Comparison of ENCODE assay signal across 9 cellular contexts in genomic region chrX:8783100-8784098, GRCh38. TPM values are rescaled to one million over a fixed set of nuclear protein-coding genes. Genes with fewer than 3 reads are reported as not detected.
A peak's percentile ranks its signal among the peaks of the same experiment; 100 is the strongest.
DNase-seq lines count a peak whose midpoint lies in the region; ATAC-seq and TF ChIP-seq lines count a peak whose summit lies in the region.
"Had no signal": no experiment of that assay in that cellular context is flagged by ENCODE, and none has a peak within 500 bp of the region (broad histone marks: within the 10 kb centered on the region; RNA-seq: fewer than 3 reads in every experiment).

No MANE protein-coding gene starts in this region.

- TF ChIP-seq EP300 in esophagus muscularis mucosa (IDR thresholded peaks at IDR 0.05), result no peak

- peak; percentile 67 for ATAC-seq in HG03139 (IDR thresholded peaks at IDR 0.05; ENCODE audit: unreplicated experiment)
- ATAC-seq in activated CD8-positive, alpha-beta T cell treated with anti-CD3 and anti-CD28 coated beads, Interleukin-2, amount 10 ng/mL, durations not matched to agents 7 days and 5 days, result peak; percentile 58
- ATAC-seq in GM18858 (IDR thresholded peaks at IDR 0.05; ENCODE audit: unreplicated experiment), result no peak
- ATAC-seq in GM18870 (IDR thresholded peaks at IDR 0.05; ENCODE audit: unreplicated experiment), result no peak

- 54% methylated on average over 40 of the region's 51 CpGs for WGBS in esophagus muscularis mucosa

- H3K27ac Mint-ChIP-seq in activated CD8-positive, alpha-beta T cell treated with anti-CD3 and anti-CD28 coated beads, Interleukin-2, amount 10 ng/mL, durations not matched to agents 7 days and 5 days, result no peak overlapping the region

- POLR2A ChIA-PET in activated CD8-positive, alpha-beta T cell treated with anti-CD3 and anti-CD28 coated beads, Interleukin-2, amount 10 ng/mL, durations not matched to agents 7 days and 5 days (lab: Charles Lee), result no interaction called here

- CTCF ChIA-PET in activated CD8-positive, alpha-beta T cell treated with anti-CD3 and anti-CD28 coated beads, Interleukin-2, amount 10 ng/mL, durations not matched to agents 7 days and 5 days (lab: Charles Lee), result interaction anchor here (0.6 kb wide), 1 partner anchor 14 kb away, joined by 4 read pairs; no protein-coding TSS in a partner anchor

- no peaks in the 10 kb centered on the region for H3K9me3 Mint-ChIP-seq in activated CD8-positive, alpha-beta T cell treated with anti-CD3 and anti-CD28 coated beads, Interleukin-2, amount 10 ng/mL, durations not matched to agents 7 days and 5 days (ENCODE audit: insufficient read depth)

- intact Hi-C loops in esophagus muscularis mucosa (cut with DNase I), result no loop called here

- H3K4me1 Mint-ChIP-seq in activated CD8-positive, alpha-beta T cell treated with anti-CD3 and anti-CD28 coated beads, Interleukin-2, amount 10 ng/mL, durations not matched to agents 7 days and 5 days (ENCODE audit: low read depth), result peaks cover 2% of the 10 kb centered on the region

- H3K4me3 ChIP-seq in esophagus muscularis mucosa, result no peak overlapping the region

- TF ChIP-seq POLR2A in esophagus muscularis mucosa (IDR thresholded peaks at IDR 0.05; ENCODE audit: low read depth), result no peak

- no peaks in the 10 kb centered on the region for H3K27me3 Mint-ChIP-seq in activated CD8-positive, alpha-beta T cell treated with anti-CD3 and anti-CD28 coated beads, Interleukin-2, amount 10 ng/mL, durations not matched to agents 7 days and 5 days (ENCODE audit: low read depth)

- TF ChIP-seq CTCF in esophagus muscularis mucosa (IDR thresholded peaks at IDR 0.05), result peak in 2 of 3 experiments; percentile 27 to 51

- H3K36me3 Mint-ChIP-seq in activated CD8-positive, alpha-beta T cell treated with anti-CD3 and anti-CD28 coated beads, Interleukin-2, amount 10 ng/mL, durations not matched to agents 7 days and 5 days (ENCODE audit: low read depth), result no peaks in the 10 kb centered on the region

- H3K27ac ChIP-seq in esophagus muscularis mucosa (replicated peaks in 1 of 4), result no peak overlapping the region

- H3K36me3 ChIP-seq in esophagus muscularis mucosa, result no peaks in the 10 kb centered on the region

- no peaks in the 10 kb centered on the region for H3K9me3 ChIP-seq in esophagus muscularis mucosa

- no peaks in the 10 kb centered on the region for H3K4me1 ChIP-seq in esophagus muscularis mucosa

- no peaks in the 10 kb centered on the region for H3K27me3 ChIP-seq in esophagus muscularis mucosa

- DNase-seq in ELF-1 (ENCODE audit: low read depth, low spot score), result peak; percentile 69
- DNase-seq in activated CD8-positive, alpha-beta T cell treated with anti-CD3 and anti-CD28 coated beads, Interleukin-2, amount 10 ng/mL, durations not matched to agents 7 days and 5 days, result peak; percentile 47
- no peak for DNase-seq in esophagus muscularis mucosa (ENCODE audit: extremely low spot score)
- DNase-seq in stimulated activated CD4-positive, alpha-beta T cell treated with anti-CD3 and anti-CD28 coated beads, Interleukin-15, amount 100 ng/mL, for 24 hours, result peak; percentile 48
- DNase-seq in RKO (ENCODE audit: low spot score), result no peak

- H3K4me3 Mint-ChIP-seq in activated CD8-positive, alpha-beta T cell treated with anti-CD3 and anti-CD28 coated beads, Interleukin-2, amount 10 ng/mL, durations not matched to agents 7 days and 5 days, result no peak overlapping the region

RNA-seq across cellular contexts. Expression of gene FAM9A, which starts 17.8 kb away (rescaled TPM):
- not detected for total RNA-seq in activated CD8-positive, alpha-beta T cell treated with anti-CD3 and anti-CD28 coated beads, Interleukin-2, amount 10 ng/mL, durations not matched to agents 7 days and 5 days
- total RNA-seq in esophagus muscularis mucosa, result not detected
- total RNA-seq: HT1080 had no signal

RNA-seq across cellular contexts. Expression of gene ANOS1, which starts 51.5 kb away (rescaled TPM):
- under 1 TPM in 1 of 2 experiments, not detected in 1; 0.03 TPM for total RNA-seq in activated CD8-positive, alpha-beta T cell treated with anti-CD3 and anti-CD28 coated beads, Interleukin-2, amount 10 ng/mL, durations not matched to agents 7 days and 5 days
- 1 to 10 TPM; 2.0 to 3.7 (median 2.4) TPM for total RNA-seq in esophagus muscularis mucosa

Comparison
In these comparisons a context has a peak if more than half of its experiments do, and no peak if none do; other contexts are left out.
1. DNase-seq: peak in ELF-1 (single experiment), activated CD8-positive, alpha-beta T cell treated with anti-CD3 and anti-CD28 coated beads, Interleukin-2, amount 10 ng/mL, durations not matched to agents 7 days and 5 days (single experiment) and stimulated activated CD4-positive, alpha-beta T cell treated with anti-CD3 and anti-CD28 coated beads, Interleukin-15, amount 100 ng/mL, for 24 hours (single experiment); none in esophagus muscularis mucosa (single experiment) and RKO (single experiment).
2. ATAC-seq: peak in HG03139 (single experiment) and activated CD8-positive, alpha-beta T cell treated with anti-CD3 and anti-CD28 coated beads, Interleukin-2, amount 10 ng/mL, durations not matched to agents 7 days and 5 days (single experiment); none in GM18858 (single experiment) and GM18870 (single experiment).